ENCODE assay signal across 10 cellular contexts in genomic region chr10:58843760-58844159, GRCh38.
"Had no signal": no experiment of that assay in that cellular context is flagged by ENCODE, and none has a peak within 500 bp of the region (broad histone marks: within the 10 kb centered on the region; RNA-seq: fewer than 3 reads in every experiment).

No MANE protein-coding gene starts in this region.

- H3K27ac ChIP-seq: GM23248, HL-60, KMS-11 had no signal

- H3K9ac ChIP-seq: GM23248, KMS-11 had no signal

- H3K4me2 ChIP-seq: KMS-11 had no signal

- H3K27ac Mint-ChIP-seq: HFFc6, IgD-negative memory B cell had no signal

- FAIRE-seq: HepG2 had no signal

- H3K9me3 ChIP-seq: HAP-1 had no signal

- H3K9me3 Mint-ChIP-seq: HFFc6 had no signal

- DNase-seq: GM23248, H7, HFFc6, KBM-7 had no signal

- H3K4me1 ChIP-seq: HAP-1 had no signal

- H2AFZ ChIP-seq: GM23248 had no signal

- H3K4me3 ChIP-seq: GM23248, HAP-1 had no signal

- ATAC-seq: HCT116, HepG2 had no signal

- H3K36me3 Mint-ChIP-seq: IgD-negative memory B cell had no signal

- H3K4me1 Mint-ChIP-seq: IgD-negative memory B cell had no signal

- H3K4me3 Mint-ChIP-seq: HFFc6, IgD-negative memory B cell had no signal

- H3K36me3 ChIP-seq: HAP-1 had no signal
